26 cellular contexts compared by ENCODE assay signal in genomic region chr4:113332701-113333100, GRCh38.
"Had no signal": no experiment of that assay in that cellular context is flagged by ENCODE, and none has a peak within 500 bp of the region (broad histone marks: within the 10 kb centered on the region; RNA-seq: fewer than 3 reads in every experiment).

No MANE protein-coding gene starts in this region.

- H3K4me3 ChIP-seq: coronary artery, dorsolateral prefrontal cortex, heart left ventricle had no signal

- H3K27me3 ChIP-seq: brain microvascular endothelial cell, dorsolateral prefrontal cortex, heart left ventricle had no signal

- FAIRE-seq: astrocyte, bronchial epithelial cell, frontal cortex had no signal

- H3K4me1 ChIP-seq: heart left ventricle had no signal

- H3K36me3 ChIP-seq: brain microvascular endothelial cell, WERI-Rb-1 had no signal

- DNase-seq: activated B cell treated with CpG ODN at 0.5 μM for 24 hours; activated CD4-positive, alpha-beta T cell treated with anti-CD3 and anti-CD28 coated beads for 48 hours; activated CD4-positive, alpha-beta T cell treated with anti-CD3 and anti-CD28 coated beads, Interleukin-2, amount 50 U/mL, for 1 hour; activated CD4-positive, alpha-beta T cell treated with anti-CD3 and anti-CD28 coated beads, Interleukin-2, amount 50 U/mL, for 48 hours; activated CD8-positive, alpha-beta memory T cell treated with anti-CD3 and anti-CD28 coated beads for 24 hours; activated CD8-positive, alpha-beta T cell treated with anti-CD3 and anti-CD28 coated beads for 36 hours; activated effector memory CD4-positive, alpha-beta T cell treated with Interleukin-2 at 50 U/mL for 16 hours; activated gamma-delta T cell treated with Interleukin-2 at 50 U/mL for 16 hours; activated naive CD4-positive, alpha-beta T cell treated with anti-CD3 and anti-CD28 coated beads, Interleukin-2, amount 50 U/mL, for 16 hours; activated naive CD4-positive, alpha-beta T cell treated with Interleukin-2 at 50 U/mL for 16 hours; activated T-cell treated with anti-CD3 and anti-CD28 coated beads, Interleukin-2, amount 50 U/mL, for 4 hours; amniotic stem cell; anterior cingulate cortex; brain microvascular endothelial cell; effector memory CD4-positive, alpha-beta T cell; endodermal cell; foreskin fibroblast; heart left ventricle; T-helper 17 cell; T1000; WERI-Rb-1 had no signal

- H3K9me3 ChIP-seq: heart left ventricle had no signal
